17 cellular contexts compared by ENCODE assay signal in the genomic region with DNA sequence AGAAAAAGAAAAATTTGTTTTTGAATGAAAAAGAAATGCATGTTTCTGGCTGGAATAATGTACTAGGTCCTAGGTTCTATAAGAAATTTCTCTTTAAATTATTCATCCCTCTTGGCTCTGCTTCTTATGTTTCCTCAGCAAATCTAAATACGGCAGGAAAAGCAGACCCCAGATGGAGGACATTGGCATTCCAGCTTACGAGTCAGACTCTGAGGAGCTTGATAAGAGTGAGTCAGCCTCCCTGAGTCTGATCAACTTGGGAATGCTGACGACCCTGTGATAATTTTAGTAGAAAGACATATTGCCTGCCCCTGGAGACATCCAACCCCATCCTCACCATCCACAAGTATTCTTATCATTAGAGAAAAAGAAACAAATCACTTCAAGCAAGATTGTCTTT.
DNase-seq lines count a peak whose midpoint lies in the region; ATAC-seq and TF ChIP-seq lines count a peak whose summit lies in the region.
"Had no signal": no experiment of that assay in that cellular context is flagged by ENCODE, and none has a peak within 500 bp of the region (broad histone marks: within the 10 kb centered on the region; RNA-seq: fewer than 3 reads in every experiment).

No MANE protein-coding gene starts in this region.

- H3K4me1 ChIP-seq in BE2C, result peaks cover 5% of the 10 kb centered on the region
- peaks cover 36% of the 10 kb centered on the region for H3K4me1 ChIP-seq in mesodermal cell (ENCODE audit: control insufficient read depth, insufficient read depth, low read length, poor library complexity, severe bottlenecking)
- H3K4me1 ChIP-seq in foreskin keratinocyte, result peaks cover 24% of the 10 kb centered on the region

- H3K4me3 Mint-ChIP-seq in endothelial cell (ENCODE audit: unreplicated experiment), result no peak overlapping the region
- H3K4me3 Mint-ChIP-seq in T-cell, result no peak overlapping the region
- H3K4me3 Mint-ChIP-seq: CD4-positive, alpha-beta memory T cell; memory B cell; stimulated activated naive CD8-positive, alpha-beta T cell treated with anti-CD3 and anti-CD28 coated beads, Interleukin-15, amount 100 ng/mL, for 72 hours had no signal

- ATAC-seq in GM21528 (IDR thresholded peaks at IDR 0.05; ENCODE audit: low FRiP score, unreplicated experiment), result no peak
- no peak for ATAC-seq in foreskin keratinocyte
- no peak for ATAC-seq in T-cell (replicated peaks in 1 of 4)
- ATAC-seq: stimulated activated naive CD8-positive, alpha-beta T cell treated with anti-CD3 and anti-CD28 coated beads, Interleukin-15, amount 100 ng/mL, for 72 hours had no signal

- H3K4me1 Mint-ChIP-seq in endothelial cell (ENCODE audit: unreplicated experiment), result peaks cover 26% of the 10 kb centered on the region
- H3K4me1 Mint-ChIP-seq in T-cell, result no peaks in the 10 kb centered on the region
- H3K4me1 Mint-ChIP-seq: CD4-positive, alpha-beta memory T cell; stimulated activated naive CD8-positive, alpha-beta T cell treated with anti-CD3 and anti-CD28 coated beads, Interleukin-15, amount 100 ng/mL, for 72 hours had no signal

- H3K27me3 ChIP-seq in BE2C, result no peaks in the 10 kb centered on the region
- no peaks in the 10 kb centered on the region for H3K27me3 ChIP-seq in foreskin keratinocyte

- TF ChIP-seq CTCF in BE2C (IDR thresholded peaks at IDR 0.05; ENCODE audit: low read depth, low read length), result no peak
- no peak for TF ChIP-seq CTCF in endothelial cell (IDR thresholded peaks at IDR 0.05; ENCODE audit: unreplicated experiment)
- TF ChIP-seq CTCF in foreskin keratinocyte (conservative IDR thresholded peaks at IDR 0.05), result no peak

- POLR2A ChIA-PET in T-cell (lab: Charles Lee), result interaction anchor here in 1 of 2 donors (0.6 kb wide), 1 partner anchor 1109 kb away, joined by 3 read pairs; no protein-coding TSS in a partner anchor

- DNase-seq in BE2C (peak; percentile 23), NCI-H226 (peak; percentile 63), endothelial cell (ENCODE audit: low spot score) (no peak), NCI-H1930 (lab: John Stamatoyannopoulos, UW) (no peak), foreskin keratinocyte (no peak), T-cell (no peak)
- DNase-seq: activated CD8-positive, alpha-beta memory T cell treated with anti-CD3 and anti-CD28 coated beads, Interleukin-2, amount 50 U/mL, for 4 hours; activated effector memory CD4-positive, alpha-beta T cell treated with anti-CD3 and anti-CD28 coated beads, Interleukin-2, amount 50 U/mL, for 16 hours; aorta; CD4-positive, alpha-beta memory T cell; NCI-H187 treated with DMSO at 0.1 percent for 48 hours; NCI-H510A treated with DMSO at 0.1 percent for 48 hours; stimulated activated naive CD8-positive, alpha-beta T cell treated with anti-CD3 and anti-CD28 coated beads, Interleukin-15, amount 100 ng/mL, for 72 hours; T1000 had no signal

- peak overlapping the region; percentile 90 for H3K27ac Mint-ChIP-seq in endothelial cell (ENCODE audit: unreplicated experiment)
- no peak overlapping the region for H3K27ac Mint-ChIP-seq in T-cell
- H3K27ac Mint-ChIP-seq: CD4-positive, alpha-beta memory T cell; memory B cell; stimulated activated naive CD8-positive, alpha-beta T cell treated with anti-CD3 and anti-CD28 coated beads, Interleukin-15, amount 100 ng/mL, for 72 hours had no signal

- H3K36me3 Mint-ChIP-seq in endothelial cell (ENCODE audit: low read depth, unreplicated experiment), result no peaks in the 10 kb centered on the region
- H3K36me3 Mint-ChIP-seq in T-cell, result no peaks in the 10 kb centered on the region
- H3K36me3 Mint-ChIP-seq: CD4-positive, alpha-beta memory T cell; memory B cell had no signal

- H3K9me3 Mint-ChIP-seq in endothelial cell (ENCODE audit: unreplicated experiment) (no peaks in the 10 kb centered on the region), T-cell (peaks cover 0 to 4% (median 0%) of the 10 kb centered on the region in 3 donors)
- H3K9me3 Mint-ChIP-seq: memory B cell; stimulated activated naive CD8-positive, alpha-beta T cell treated with anti-CD3 and anti-CD28 coated beads, Interleukin-15, amount 100 ng/mL, for 72 hours had no signal

- 20% methylated on average over 1 to 2 of the region's 3 CpGs for WGBS in mesodermal cell (ENCODE audit: insufficient coverage in 2 of 2), 2 experiments

- no peak overlapping the region for H3K4me3 ChIP-seq in BE2C (ENCODE audit: low read depth, low read length)
- no peak overlapping the region for H3K4me3 ChIP-seq in mesodermal cell (ENCODE audit: extremely low read depth, insufficient read depth, low read length, poor library complexity, severe bottlenecking)

- CTCF ChIA-PET in T-cell (lab: Charles Lee), result interaction anchor here in 1 of 2 donors (0.7 kb wide), 1 partner anchor 133 kb away, joined by 9 read pairs; no protein-coding TSS in a partner anchor

- H3K27me3 Mint-ChIP-seq in endothelial cell (ENCODE audit: unreplicated experiment) (peaks cover 2% of the 10 kb centered on the region), T-cell (no peaks in the 10 kb centered on the region)
- H3K27me3 Mint-ChIP-seq: memory B cell; stimulated activated naive CD8-positive, alpha-beta T cell treated with anti-CD3 and anti-CD28 coated beads, Interleukin-15, amount 100 ng/mL, for 72 hours had no signal

- H3K36me3 ChIP-seq in BE2C (no peaks in the 10 kb centered on the region), mesodermal cell (ENCODE audit: control insufficient read depth, insufficient read depth, low read length) (no peaks in the 10 kb centered on the region)

- H3K9me3 ChIP-seq in BE2C, result no peaks in the 10 kb centered on the region
- peaks cover 3% of the 10 kb centered on the region for H3K9me3 ChIP-seq in mesodermal cell (ENCODE audit: control insufficient read depth, low read length)

- H3K27ac ChIP-seq in mesodermal cell (ENCODE audit: low read depth, low read length, severe bottlenecking), result peak overlapping the region; percentile 51
- H3K27ac ChIP-seq in foreskin keratinocyte, result no peak overlapping the region

Comparison
In these comparisons a context has a peak if more than half of its experiments do, and no peak if none do; other contexts are left out.
1. DNase-seq: peak in BE2C (single experiment) and NCI-H226 (single experiment); none in endothelial cell (single experiment), NCI-H1930 (0 of 2), foreskin keratinocyte (0 of 2) and T-cell (0 of 34).